Comparison of ENCODE assay signal across 14 cellular contexts in the genomic region with DNA sequence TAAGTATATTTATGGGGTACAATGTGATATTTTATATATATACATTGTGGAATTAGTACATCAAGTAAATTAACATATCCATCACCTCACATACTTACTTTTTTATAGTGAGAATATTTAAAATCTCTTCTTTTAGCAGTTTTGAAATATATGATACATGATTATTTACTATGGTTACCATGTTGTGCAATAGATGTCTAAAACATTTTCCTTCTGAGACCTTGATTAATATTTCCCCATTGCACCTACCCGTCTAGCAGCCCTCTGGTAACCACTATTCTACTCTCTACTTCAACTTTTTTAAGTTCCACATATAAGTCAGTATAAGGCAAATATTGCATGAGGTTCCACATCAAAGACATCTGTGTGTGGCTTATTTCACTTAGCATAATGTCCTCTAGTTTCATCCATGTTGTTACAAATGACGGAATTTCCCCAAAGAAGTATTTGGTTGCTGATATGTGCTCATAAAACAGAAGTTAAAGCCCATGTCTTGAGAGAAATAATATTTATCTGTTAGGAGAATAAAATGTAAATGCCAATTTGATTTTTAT. TPM values are rescaled to one million over a fixed set of nuclear protein-coding genes. Genes with fewer than 3 reads are reported as not detected.
DNase-seq lines count a peak whose midpoint lies in the region; ATAC-seq, FAIRE-seq and TF ChIP-seq lines count a peak whose summit lies in the region.
"Had no signal": no experiment of that assay in that cellular context is flagged by ENCODE, and none has a peak within 500 bp of the region (broad histone marks: within the 10 kb centered on the region; RNA-seq: fewer than 3 reads in every experiment).

No MANE protein-coding gene starts in this region.

- peak overlapping the region in 5 of 10 donors; percentile 2 to 68 (median 57) for H3K27ac Mint-ChIP-seq in naive thymus-derived CD8-positive, alpha-beta T cell

- no peak overlapping the region for H3K4me3 Mint-ChIP-seq in naive thymus-derived CD8-positive, alpha-beta T cell

- ATAC-seq in GM18519 (IDR thresholded peaks at IDR 0.05; ENCODE audit: low FRiP score, unreplicated experiment): peak; percentile 54
- ATAC-seq in GM21717 (IDR thresholded peaks at IDR 0.05; ENCODE audit: unreplicated experiment): peak; percentile 42
- peak; percentile 41 for ATAC-seq in HG03521 (IDR thresholded peaks at IDR 0.05; ENCODE audit: unreplicated experiment)
- no peak for ATAC-seq in naive thymus-derived CD8-positive, alpha-beta T cell
- ATAC-seq in pancreas: no peak
- ATAC-seq in GM18861 (IDR thresholded peaks at IDR 0.05; ENCODE audit: unreplicated experiment): no peak

- H3K9me3 ChIP-seq in pancreas (no peaks in the 10 kb centered on the region), breast epithelium (no peaks in the 10 kb centered on the region)

- no peak for TF ChIP-seq CTCF in pancreas (IDR thresholded peaks at IDR 0.05)
- no peak for TF ChIP-seq CTCF in breast epithelium (IDR thresholded peaks at IDR 0.05)

- H3K27me3 ChIP-seq in pancreas (no peaks in the 10 kb centered on the region), breast epithelium (no peaks in the 10 kb centered on the region)

- FAIRE-seq in colon (lab: Jason Lieb, UNC): peak; percentile 38
- FAIRE-seq in pancreas (lab: Jason Lieb, UNC): no peak

- peaks cover 12 to 46% (median 37%) of the 10 kb centered on the region in 4 donors for H3K4me1 Mint-ChIP-seq in naive thymus-derived CD8-positive, alpha-beta T cell

- H3K36me3 Mint-ChIP-seq in naive thymus-derived CD8-positive, alpha-beta T cell: peaks cover 0 to 58% (median 38%) of the 10 kb centered on the region in 3 donors

- H3K4me3 ChIP-seq in pancreas (no peak overlapping the region), breast epithelium (no peak overlapping the region)

- H3K9me3 Mint-ChIP-seq in naive thymus-derived CD8-positive, alpha-beta T cell: no peaks in the 10 kb centered on the region

- H3K27ac ChIP-seq in pancreas (no peak overlapping the region), breast epithelium (no peak overlapping the region)

- no peaks in the 10 kb centered on the region for H3K27me3 Mint-ChIP-seq in naive thymus-derived CD8-positive, alpha-beta T cell

- no peak for DNase-seq in naive thymus-derived CD8-positive, alpha-beta T cell
- DNase-seq in pancreas: no peak
- no peak for DNase-seq in breast epithelium (ENCODE audit: low spot score in 2 of 2)
- DNase-seq: activated CD8-positive, alpha-beta memory T cell treated with anti-CD3 and anti-CD28 coated beads, Interleukin-2, amount 50 U/mL, for 4 hours; C1 segment of cervical spinal cord; H7; NCI-H1048; stimulated activated CD4-positive, alpha-beta T cell treated with anti-CD3 and anti-CD28 coated beads, Interleukin-4, amount 100 ng/mL, for 1 hour; T1000 had no signal

- TF ChIP-seq POLR2A in breast epithelium (IDR thresholded peaks at IDR 0.05): no peak

- POLR2A ChIA-PET in naive thymus-derived CD8-positive, alpha-beta T cell (lab: Charles Lee): no interaction called here

- WGBS in pancreas, 2 donors: 89 to 92% methylated on average over 2 of the region's 2 CpGs

- H3K36me3 ChIP-seq in pancreas (no peaks in the 10 kb centered on the region), breast epithelium (no peaks in the 10 kb centered on the region)

- intact Hi-C loops in pancreas (cut with DNase I) (no loop called here), breast epithelium (cut with DNase I; ENCODE audit: low total_unique reads) (loop anchor here (10.0 kb wide), 1 partner anchor 405 kb away; no protein-coding TSS in a partner anchor)

- H3K4me1 ChIP-seq in pancreas (peaks cover 0 to 6% (median under 1%) of the 10 kb centered on the region in 3 donors), breast epithelium (no peaks in the 10 kb centered on the region)

RNA-seq across cellular contexts. Expression of gene NFKBIZ, which starts 29.6 kb away (rescaled TPM):
- total RNA-seq in naive thymus-derived CD8-positive, alpha-beta T cell: 100 to 1,000 TPM; 148 to 151 TPM
- polyA plus RNA-seq in naive thymus-derived CD8-positive, alpha-beta T cell: 10 to 100 TPM in 2 of 3 donors, 1 to 10 TPM in 1; 9.3 to 23.6 (median 20.2) TPM
- total RNA-seq in pancreas (10 to 100 TPM; 20.4 to 90.7 (median 31.2) TPM), breast epithelium (100 to 1,000 TPM in 2 of 3 donors, 10 to 100 TPM in 1; 52.2 to 694 (median 243) TPM)
- polyA plus RNA-seq in pancreas: 10 to 100 TPM; 16.5 to 24.4 TPM

RNA-seq across cellular contexts. Expression of gene NXPE3, which starts 40.7 kb away (rescaled TPM):
- total RNA-seq in naive thymus-derived CD8-positive, alpha-beta T cell: 10 to 100 TPM; 38.3 to 40.0 TPM
- polyA plus RNA-seq in naive thymus-derived CD8-positive, alpha-beta T cell: 10 to 100 TPM; 32.5 to 61.0 (median 50.2) TPM
- 1 to 10 TPM; 1.8 to 4.3 (median 2.4) TPM for total RNA-seq in pancreas
- 1 to 10 TPM; 1.4 to 3.3 TPM for polyA plus RNA-seq in pancreas
- total RNA-seq in breast epithelium: 10 to 100 TPM in 2 of 3 donors, 1 to 10 TPM in 1; 7.7 to 21.6 (median 17.0) TPM

Comparison
In these comparisons a context has a peak if more than half of its experiments do, and no peak if none do; other contexts are left out.
1. ATAC-seq: peak in GM18519 (single experiment), GM21717 (single experiment) and HG03521 (single experiment); none in naive thymus-derived CD8-positive, alpha-beta T cell (0 of 2), pancreas (0 of 4) and GM18861 (single experiment).